8 cellular contexts compared by ENCODE assay signal in genomic region chr4:26325191-26325590, GRCh38.
DNase-seq lines count a peak whose midpoint lies in the region; ATAC-seq and TF ChIP-seq lines count a peak whose summit lies in the region.

No MANE protein-coding gene starts in this region.

- H3K4me3 ChIP-seq in HEK293 (ENCODE audit: low read depth, low read length) (no peak overlapping the region), SU-DHL-6 (ENCODE audit: insufficient read depth, low read length, poor library complexity, severe bottlenecking) (no peak overlapping the region)

- H3K79me2 ChIP-seq in SU-DHL-6 (ENCODE audit: insufficient read depth, low read length), result peaks cover 84% of the 10 kb centered on the region

- H4K20me1 ChIP-seq in SU-DHL-6 (ENCODE audit: low read depth, low read length), result peaks cover 28% of the 10 kb centered on the region

- H3K9me3 ChIP-seq in HEK293 (ENCODE audit: control insufficient read depth, insufficient read depth, low read depth, low read length) (no peaks in the 10 kb centered on the region), SU-DHL-6 (ENCODE audit: insufficient read depth, low read length) (no peaks in the 10 kb centered on the region)

- ATAC-seq in HG02938 (IDR thresholded peaks at IDR 0.05; ENCODE audit: unreplicated experiment), result no peak

- H3K9ac ChIP-seq in SU-DHL-6 (ENCODE audit: low read length), result no peak overlapping the region

- H3F3A ChIP-seq in SU-DHL-6 (ENCODE audit: insufficient read depth), result peaks cover 11% of the 10 kb centered on the region; the same call in 1 of the 2 replicates

- no peaks in the 10 kb centered on the region for H3K36me3 ChIP-seq in HEK293 (ENCODE audit: control insufficient read depth in 2 of 2, insufficient read depth in 1 of 2, low read length in 2 of 2)
- H3K36me3 ChIP-seq in SU-DHL-6 (ENCODE audit: low read length), result no peaks in the 10 kb centered on the region

- no peaks in the 10 kb centered on the region for H3K9me2 ChIP-seq in SU-DHL-6 (replicated peaks; ENCODE audit: insufficient read depth, low read length)

- CTCF ChIA-PET in HEK293 (lab: Yijun Ruan, JAX), result interaction anchor here (0.6 to 1.1 kb wide), 4 partner anchors 9 to 242 kb away, joined by 3 to 9 read pairs (median 4); no protein-coding TSS in a partner anchor

- H2AFZ ChIP-seq in SU-DHL-6 (ENCODE audit: low read depth, low read length, severe bottlenecking), result no peak overlapping the region

- POLR2A ChIA-PET in HEK293 (lab: Yijun Ruan, JAX), result no interaction called here

- H3K4me2 ChIP-seq in SU-DHL-6 (ENCODE audit: low read depth, low read length, poor library complexity, severe bottlenecking), result no peak overlapping the region

- H3K4me1 ChIP-seq in HEK293 (ENCODE audit: control insufficient read depth, insufficient read depth, low read length), result peaks cover 13% of the 10 kb centered on the region

- no peak for TF ChIP-seq CTCF in HEK293 (tag by site-specific recombination; IDR thresholded peaks at IDR 0.05)
- peak; percentile 41 for TF ChIP-seq CTCF in SU-DHL-6 (IDR thresholded peaks at IDR 0.05; ENCODE audit: insufficient read depth, low read length, poor library complexity, severe bottlenecking)

- DNase-seq in NCI-H2081 (lab: John Stamatoyannopoulos, UW), result peak; percentile 13 to 34
- no peak for DNase-seq in NCI-H2081 treated with DMSO at 0.1 percent for 48 hours (lab: John Stamatoyannopoulos, UW)
- DNase-seq in foreskin melanocyte, result peak; percentile 39
- DNase-seq in nucleus accumbens (lab: John Stamatoyannopoulos, UW), result no peak
- DNase-seq in NK-92 treated with Interleukin-12 subunit alpha and Interleukin-12 subunit beta, amount 100 ng/mL, for 24 hours (lab: John Stamatoyannopoulos, UW), result no peak

- no peak overlapping the region for H3K27ac ChIP-seq in HEK293 (ENCODE audit: extremely low read depth, low read depth, low read length)
- H3K27ac ChIP-seq in SU-DHL-6 (ENCODE audit: low read depth, low read length), result no peak overlapping the region

- no peaks in the 10 kb centered on the region for H3K27me3 ChIP-seq in SU-DHL-6 (ENCODE audit: low read length)

TF ChIP-seq in HEK293, 187 proteins besides CTCF, POLR2A, EP300 and RAD21:
- peak; percentile 29 for TF ChIP-seq ZNF654 (tag by site-specific recombination; IDR thresholded peaks at IDR 0.05; ENCODE audit: low read depth)
- TF ChIP-seq ZNF596 (tag by site-specific recombination; IDR thresholded peaks at IDR 0.05), result no peak

Comparison
In these comparisons a context has a peak if more than half of its experiments do, and no peak if none do; other contexts are left out.
1. DNase-seq: peak in NCI-H2081 (2 of 2) and foreskin melanocyte (single experiment); none in NCI-H2081 treated with DMSO at 0.1 percent for 48 hours (single experiment), nucleus accumbens (0 of 56) and NK-92 treated with Interleukin-12 subunit alpha and Interleukin-12 subunit beta, amount 100 ng/mL, for 24 hours (single experiment).